ENCODE assay signal across 1 cellular context in the genomic region with DNA sequence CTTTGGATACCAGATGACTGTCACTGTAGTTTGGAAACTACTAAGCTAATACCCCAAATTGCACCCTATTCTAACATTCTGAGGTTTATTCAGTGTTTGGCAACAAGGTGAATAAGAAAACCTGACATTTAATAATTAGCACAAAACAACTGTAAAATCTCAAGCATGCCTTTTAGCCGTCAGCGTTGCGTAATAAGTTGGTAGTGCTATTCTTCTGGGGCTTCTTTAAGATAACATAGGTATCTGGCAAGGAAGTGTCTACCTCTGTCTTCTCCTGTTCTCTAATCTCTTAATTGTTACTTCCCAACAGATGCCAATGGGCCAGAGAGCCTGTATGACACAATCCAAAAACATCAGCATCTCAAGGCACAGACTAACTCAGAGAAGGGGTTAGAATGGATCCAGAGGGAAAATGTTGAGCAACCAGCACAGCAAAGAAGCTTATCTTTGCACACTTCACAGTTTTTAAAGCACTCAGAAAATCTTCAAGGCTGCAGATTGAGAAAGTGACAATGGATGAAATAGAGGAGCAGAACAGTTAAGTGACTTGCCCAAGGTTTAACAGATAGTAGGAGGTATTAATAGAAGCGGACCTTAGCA.
TF ChIP-seq lines count a peak whose summit lies in the region.

No MANE protein-coding gene starts in this region.

TF ChIP-seq in K562, 482 proteins besides CTCF, POLR2A, EP300 and RAD21 (continued from another document):
- TF ChIP-seq, protein P1, sequence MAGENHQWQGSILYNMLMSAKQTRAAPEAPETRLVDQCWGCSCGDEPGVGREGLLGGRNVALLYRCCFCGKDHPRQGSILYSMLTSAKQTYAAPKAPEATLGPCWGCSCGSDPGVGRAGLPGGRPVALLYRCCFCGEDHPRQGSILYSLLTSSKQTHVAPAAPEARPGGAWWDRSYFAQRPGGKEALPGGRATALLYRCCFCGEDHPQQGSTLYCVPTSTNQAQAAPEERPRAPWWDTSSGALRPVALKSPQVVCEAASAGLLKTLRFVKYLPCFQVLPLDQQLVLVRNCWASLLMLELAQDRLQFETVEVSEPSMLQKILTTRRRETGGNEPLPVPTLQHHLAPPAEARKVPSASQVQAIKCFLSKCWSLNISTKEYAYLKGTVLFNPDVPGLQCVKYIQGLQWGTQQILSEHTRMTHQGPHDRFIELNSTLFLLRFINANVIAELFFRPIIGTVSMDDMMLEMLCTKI (IDR thresholded peaks at IDR 0.05; ENCODE audit: partially characterized antibody) = no peak
- no peak for TF ChIP-seq E2F4 (CRISPR knock-in tag; IDR thresholded peaks at IDR 0.05; ENCODE audit: low read depth)
